In the genomic region with DNA sequence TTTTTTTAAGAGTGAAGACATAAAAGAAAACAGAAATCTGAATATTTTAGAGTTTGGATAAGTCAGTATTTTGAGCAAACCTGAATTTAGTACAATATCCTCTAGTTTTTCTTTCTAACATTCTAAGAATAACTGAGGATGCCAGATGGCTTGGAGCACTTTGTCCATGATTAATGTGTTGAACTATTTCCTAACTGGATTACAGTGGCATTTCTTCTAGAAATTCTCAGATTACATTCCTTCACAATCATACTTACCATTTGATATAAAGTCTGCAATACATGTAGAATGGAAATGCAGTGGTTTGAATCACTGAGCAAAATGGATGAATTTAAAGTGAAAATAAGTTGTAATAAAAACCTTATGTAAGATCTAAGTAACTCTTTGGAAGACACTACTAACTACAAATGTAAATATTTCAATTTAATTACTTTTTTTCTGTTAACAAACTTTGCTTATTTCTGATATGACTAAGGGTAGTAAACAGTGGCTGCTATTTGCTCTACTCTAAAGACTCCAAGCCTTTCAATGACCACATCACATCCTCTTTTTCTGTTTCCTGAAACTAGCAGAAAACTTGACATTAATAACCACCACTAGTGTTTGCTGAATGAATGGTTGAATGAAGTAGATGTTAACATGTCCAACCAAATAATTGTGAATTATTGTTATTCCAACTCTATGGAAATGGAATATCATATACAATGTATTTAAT, we compare ENCODE assay signal across 19 cellular contexts.
DNase-seq lines count a peak whose midpoint lies in the region; ATAC-seq and TF ChIP-seq lines count a peak whose summit lies in the region.
"Had no signal": no experiment of that assay in that cellular context is flagged by ENCODE, and none has a peak within 500 bp of the region (broad histone marks: within the 10 kb centered on the region; RNA-seq: fewer than 3 reads in every experiment).

No MANE protein-coding gene starts in this region.

- no peak overlapping the region for H3K4me3 ChIP-seq in astrocyte of the spinal cord (ENCODE audit: low read depth, low read length)
- H3K4me3 ChIP-seq: left lung, pancreas, Peyer's patch, thyroid gland had no signal

- TF ChIP-seq CTCF in astrocyte of the spinal cord (IDR thresholded peaks at IDR 0.05; ENCODE audit: low read depth, low read length), result no peak

- in situ Hi-C loops in astrocyte of the spinal cord (cut with HindIII; ENCODE audit: low sequenced_read_pairs), result no loop called here

- intact Hi-C loops in left cardiac atrium (cut with DNase I), result no loop called here

- peak; percentile 54 for DNase-seq in AG20443 (ENCODE audit: low spot score)
- peak; percentile 27 for DNase-seq in HS-27A (ENCODE audit: low read depth)
- DNase-seq in astrocyte of the spinal cord (ENCODE audit: low read depth, low spot score), result peak; percentile 6
- DNase-seq in iris pigment epithelial cell (ENCODE audit: low read depth), result peak; percentile 83
- no peak for DNase-seq in COLO829 (ENCODE audit: low spot score)
- DNase-seq in T-helper 1 cell, result no peak
- DNase-seq in COR-L47 (lab: John Stamatoyannopoulos, UW), result no peak
- no peak for DNase-seq in left cardiac atrium
- DNase-seq: activated CD4-positive, alpha-beta memory T cell treated with anti-CD3 and anti-CD28 coated beads, Interleukin-2, amount 10 ng/mL, durations not matched to agents 7 days and 5 days; activated T-cell treated with anti-CD3 and anti-CD28 coated beads, Interleukin-2, amount 50 U/mL, for 48 hours; dermis blood vessel endothelial cell; hippocampal formation; KG1; left lung; NCI-H1417 treated with DMSO at 0.1 percent for 48 hours; NCI-H2171 treated with DMSO at 0.1 percent for 48 hours; pancreas; Peyer's patch; thyroid gland had no signal

- no peak for ATAC-seq in left cardiac atrium
- ATAC-seq: left lung, pancreas had no signal

Comparison
In these comparisons a context has a peak if more than half of its experiments do, and no peak if none do; other contexts are left out.
1. DNase-seq: peak in AG20443 (single experiment), HS-27A (single experiment), astrocyte of the spinal cord (single experiment) and iris pigment epithelial cell (single experiment); none in COLO829 (single experiment), T-helper 1 cell (0 of 5), COR-L47 (single experiment) and left cardiac atrium (single experiment).